Comparison of ENCODE assay signal across 31 cellular contexts in the genomic region with DNA sequence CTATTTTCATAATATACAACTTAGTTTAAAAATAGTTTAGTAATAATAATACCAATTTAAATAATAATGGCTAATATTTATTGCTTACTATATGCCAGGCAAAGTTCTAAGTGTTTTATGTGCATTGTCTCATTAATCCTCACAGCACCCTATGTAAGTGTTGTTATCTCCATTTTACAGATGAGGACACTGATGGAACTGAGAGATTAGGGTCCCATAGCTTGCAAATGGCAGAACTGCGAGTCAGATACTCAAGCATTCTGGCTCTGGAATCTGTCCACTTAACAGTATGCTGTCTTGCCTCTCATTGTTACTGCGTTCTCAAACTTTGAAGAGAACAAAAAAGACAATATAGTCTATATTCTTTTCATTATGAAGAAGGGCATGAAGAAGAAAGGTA.
"Had no signal": no experiment of that assay in that cellular context is flagged by ENCODE, and none has a peak within 500 bp of the region (broad histone marks: within the 10 kb centered on the region; RNA-seq: fewer than 3 reads in every experiment).

No MANE protein-coding gene starts in this region.

- FAIRE-seq: endometrium, endothelial cell of umbilical vein, frontal cortex had no signal

- H3K4me1 ChIP-seq: adrenal gland, ascending aorta, breast epithelium, colonic mucosa had no signal

- H3K27me3 ChIP-seq: adrenal gland, ascending aorta, breast epithelium, cardiac muscle cell, colonic mucosa had no signal

- ATAC-seq: activated CD4-positive, alpha-beta T cell treated with anti-CD3 and anti-CD28 coated beads for 36 hours; activated CD8-positive, alpha-beta memory T cell treated with anti-CD3 and anti-CD28 coated beads, Interleukin-2, amount 10 ng/mL, durations not matched to agents 7 days and 5 days; activated CD8-positive, alpha-beta T cell treated with anti-CD3 and anti-CD28 coated beads, Interleukin-2, amount 10 ng/mL, durations not matched to agents 7 days and 5 days; activated naive CD8-positive, alpha-beta T cell treated with anti-CD3 and anti-CD28 coated beads, Interleukin-2, amount 50 U/mL, for 24 hours; esophagus mucosa; T-helper 17 cell had no signal

- H3K9me3 ChIP-seq: adrenal gland, ascending aorta, breast epithelium, colonic mucosa had no signal

- H3K36me3 ChIP-seq: colonic mucosa had no signal

- H3K4me3 ChIP-seq: adrenal gland, ascending aorta, breast epithelium, cardiac muscle cell, colonic mucosa had no signal

- DNase-seq: activated CD4-positive, alpha-beta memory T cell treated with anti-CD3 and anti-CD28 coated beads for 36 hours; activated CD4-positive, alpha-beta T cell treated with anti-CD3 and anti-CD28 coated beads for 36 hours; activated CD4-positive, alpha-beta T cell treated with anti-CD3 and anti-CD28 coated beads, Interleukin-2, amount 10 ng/mL, durations not matched to agents 24 days and 14 days; activated CD4-positive, CD25-positive, alpha-beta regulatory T cell; activated CD4-positive, CD25-positive, alpha-beta regulatory T cell treated with anti-CD3 and anti-CD28 coated beads, Interleukin-2, amount 50 U/mL, for 72 hours; activated CD8-positive, alpha-beta memory T cell treated with anti-CD3 and anti-CD28 coated beads, Interleukin-2, amount 10 ng/mL, durations not matched to agents 7 days and 5 days; activated CD8-positive, alpha-beta memory T cell treated with anti-CD3 and anti-CD28 coated beads, Interleukin-2, amount 50 U/mL, for 4 hours; activated CD8-positive, alpha-beta T cell treated with anti-CD3 and anti-CD28 coated beads, Interleukin-2, amount 10 ng/mL, durations not matched to agents 7 days and 5 days; activated effector memory CD4-positive, alpha-beta T cell treated with anti-CD3 and anti-CD28 coated beads, Interleukin-2, amount 50 U/mL, for 16 hours; activated naive CD4-positive, alpha-beta T cell treated with anti-CD3 and anti-CD28 coated beads for 36 hours; activated naive CD8-positive, alpha-beta T cell treated with anti-CD3 and anti-CD28 coated beads for 36 hours; activated naive CD8-positive, alpha-beta T cell treated with anti-CD3 and anti-CD28 coated beads, Interleukin-2, amount 50 U/mL, for 24 hours; activated T-cell treated with anti-CD3 and anti-CD28 coated beads, Interleukin-2, amount 50 U/mL, for 1 hour; activated T-cell treated with anti-CD3 and anti-CD28 coated beads, Interleukin-2, amount 50 U/mL, for 48 hours; adrenal gland; central memory CD4-positive, alpha-beta T cell; cerebellar nuclear complex; colonic mucosa; effector CD8-positive, alpha-beta T cell; foreskin fibroblast; head of caudate nucleus; T-helper 17 cell; T1000 had no signal

- H3K27ac ChIP-seq: adrenal gland, ascending aorta, breast epithelium, cardiac muscle cell, colonic mucosa, epithelial cell of prostate had no signal
